10 cellular contexts compared by ENCODE assay signal in the genomic region with DNA sequence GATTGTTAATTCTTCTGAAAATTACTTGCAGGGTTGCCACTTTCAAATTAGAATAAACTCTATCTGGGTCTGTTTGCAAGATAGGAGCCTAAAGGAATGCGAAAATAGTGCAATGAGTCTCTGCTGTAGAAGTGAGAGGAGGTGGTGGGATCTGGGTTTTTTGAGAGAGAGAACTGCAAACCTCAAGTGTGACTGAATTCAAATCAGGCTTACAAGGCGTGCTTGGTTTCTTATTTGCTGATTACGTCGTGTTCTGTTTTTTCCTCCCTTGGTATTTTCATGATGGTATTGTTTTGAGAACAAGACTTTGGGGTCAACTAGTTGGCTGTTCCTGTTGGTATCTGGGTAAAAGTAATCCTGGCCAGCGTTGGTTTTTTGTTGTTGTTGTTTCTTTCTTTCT.
DNase-seq lines count a peak whose midpoint lies in the region; ATAC-seq and TF ChIP-seq lines count a peak whose summit lies in the region.
"Had no signal": no experiment of that assay in that cellular context is flagged by ENCODE, and none has a peak within 500 bp of the region (broad histone marks: within the 10 kb centered on the region; RNA-seq: fewer than 3 reads in every experiment).

No MANE protein-coding gene starts in this region.

- no peaks in the 10 kb centered on the region for H3K27me3 Mint-ChIP-seq in WTC11 (ENCODE audit: low read depth)

- CTCF ChIA-PET in WTC11 (lab: Charles Lee) = no interaction called here

- H3K9me3 Mint-ChIP-seq in WTC11 = no peaks in the 10 kb centered on the region

- POLR2A ChIA-PET in WTC11 (lab: Charles Lee) = no interaction called here

- no peak overlapping the region for H3K27ac ChIP-seq in ACC112 (ENCODE audit: low read depth, low read length)
- H3K27ac ChIP-seq: BLaER1 treated with 17β-estradiol and CSF1 and Interleukin-3, amounts not matched to agents 10 nM and 100 nM had no signal

- no peaks in the 10 kb centered on the region for H3K36me3 Mint-ChIP-seq in WTC11

- ATAC-seq in GM19025 (IDR thresholded peaks at IDR 0.05; ENCODE audit: low read depth, unreplicated experiment) (peak; percentile 95), HG02840 (IDR thresholded peaks at IDR 0.05; ENCODE audit: low FRiP score, unreplicated experiment) (peak; percentile 90), WTC11 (no peak)

- H3K79me2 ChIP-seq in ACC112 (ENCODE audit: control insufficient read depth, insufficient read depth, low read length, unreplicated experiment) = no peaks in the 10 kb centered on the region

- H3K4me1 Mint-ChIP-seq in WTC11 = peaks cover 14% of the 10 kb centered on the region

- H3K4me3 ChIP-seq in ACC112 (ENCODE audit: low read depth, low read length) = 0 out of 2 replicates have a peak overlapping the region, but pooled peaks have one; percentile 10
- H3K4me3 ChIP-seq: BLaER1 treated with 17β-estradiol and CSF1 and Interleukin-3, amounts not matched to agents 10 nM and 100 nM had no signal

- H3K27ac Mint-ChIP-seq in WTC11 = peak overlapping the region; percentile 58

- peak overlapping the region; percentile 78 for H2AFZ ChIP-seq in ACC112 (ENCODE audit: low read length, unreplicated experiment)

- DNase-seq in WTC11 (ENCODE audit: low spot score) (no peak), HuH-7.5 (ENCODE audit: low spot score) (no peak), occipital lobe (lab: John Stamatoyannopoulos, UW) (no peak), NCI-H446 treated with DMSO at 0.1 percent for 48 hours (lab: John Stamatoyannopoulos, UW) (no peak)
- no peak for DNase-seq in activated CD8-positive, alpha-beta memory T cell treated with anti-CD3 and anti-CD28 coated beads, Interleukin-2, amount 50 U/mL, for 4 hours
- DNase-seq: NCI-H1105 had no signal

- no peaks in the 10 kb centered on the region for H3K27me3 ChIP-seq in ACC112 (ENCODE audit: insufficient read depth, low read length)
- H3K27me3 ChIP-seq: BLaER1 treated with 17β-estradiol and CSF1 and Interleukin-3, amounts not matched to agents 10 nM and 100 nM had no signal

- H3K4me3 Mint-ChIP-seq in WTC11 = peak overlapping the region; percentile 46

- no peak for TF ChIP-seq CTCF in WTC11 (IDR thresholded peaks at IDR 0.05)

- peaks cover 20% of the 10 kb centered on the region for H3K4me1 ChIP-seq in ACC112 (ENCODE audit: control insufficient read depth, insufficient read depth, low read length, unreplicated experiment)

- no peaks in the 10 kb centered on the region for H3K36me3 ChIP-seq in ACC112 (ENCODE audit: insufficient read depth, low read length)
- H3K36me3 ChIP-seq: BLaER1 treated with 17β-estradiol and CSF1 and Interleukin-3, amounts not matched to agents 10 nM and 100 nM had no signal

TF ChIP-seq in WTC11, 78 proteins besides CTCF, POLR2A, EP300 and RAD21:
- TF ChIP-seq ATF1 (CRISPR knock-in tag; IDR thresholded peaks at IDR 0.05) = no peak
- no peak for TF ChIP-seq TP53 (CRISPR knock-in tag; IDR thresholded peaks at IDR 0.05)
- TF ChIP-seq, protein P1, sequence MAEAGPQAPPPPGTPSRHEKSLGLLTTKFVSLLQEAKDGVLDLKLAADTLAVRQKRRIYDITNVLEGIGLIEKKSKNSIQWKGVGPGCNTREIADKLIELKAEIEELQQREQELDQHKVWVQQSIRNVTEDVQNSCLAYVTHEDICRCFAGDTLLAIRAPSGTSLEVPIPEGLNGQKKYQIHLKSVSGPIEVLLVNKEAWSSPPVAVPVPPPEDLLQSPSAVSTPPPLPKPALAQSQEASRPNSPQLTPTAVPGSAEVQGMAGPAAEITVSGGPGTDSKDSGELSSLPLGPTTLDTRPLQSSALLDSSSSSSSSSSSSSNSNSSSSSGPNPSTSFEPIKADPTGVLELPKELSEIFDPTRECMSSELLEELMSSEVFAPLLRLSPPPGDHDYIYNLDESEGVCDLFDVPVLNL (CRISPR knock-in tag; IDR thresholded peaks at IDR 0.05; ENCODE audit: borderline replicate concordance, low read depth) = no peak
- TF ChIP-seq NR3C1 (CRISPR knock-in tag; conservative IDR thresholded peaks at IDR 0.05; ENCODE audit: low read depth) = no peak
